ENCODE assay signal across 1 cellular context in genomic region chr20:1847780-1848179, GRCh38.
A peak's percentile ranks its signal among the peaks of the same experiment; 100 is the strongest.
TF ChIP-seq lines count a peak whose summit lies in the region.

No MANE protein-coding gene starts in this region.

TF ChIP-seq in K562, 482 proteins besides CTCF, POLR2A, EP300 and RAD21:
- TF ChIP-seq E2F6 (IDR thresholded peaks at IDR 0.05; ENCODE audit: borderline replicate concordance in 1 of 2, extremely low read depth in 1 of 2, insufficient read depth in 1 of 2, insufficient read length in 1 of 2, low read depth in 1 of 2, low read length in 1 of 2, poor library complexity in 1 of 2, severe bottlenecking in 1 of 2) (no peak), RBM25 (IDR thresholded peaks at IDR 0.05; ENCODE audit: low read depth, low read length, severe bottlenecking) (peak; percentile 59)
